ENCODE assay signal across 9 cellular contexts in genomic region chr10:132001238-132001977, GRCh38. TPM values are rescaled to one million over a fixed set of nuclear protein-coding genes. Genes with fewer than 3 reads are reported as not detected.
A peak's percentile ranks its signal among the peaks of the same experiment; 100 is the strongest.
DNase-seq lines count a peak whose midpoint lies in the region; ATAC-seq, FAIRE-seq and TF ChIP-seq lines count a peak whose summit lies in the region.
"Had no signal": no experiment of that assay in that cellular context is flagged by ENCODE, and none has a peak within 500 bp of the region (broad histone marks: within the 10 kb centered on the region; RNA-seq: fewer than 3 reads in every experiment).

No MANE protein-coding gene starts in this region.

- TF ChIP-seq CTCF in K562 (IDR thresholded peaks at IDR 0.05 in 2 of 3, conservative IDR thresholded peaks at IDR 0.05 in 1 of 3; ENCODE audit: insufficient read depth in 2 of 3, low read depth in 1 of 3, low read length in 3 of 3) (0 out of 6 replicates have a peak, but pooled peaks of 2 of the 3 experiments have one; percentile 7 to 9), parathyroid adenoma (IDR thresholded peaks at IDR 0.05) (no peak)

- H2AFZ ChIP-seq in K562 (ENCODE audit: low read depth, low read length): peak overlapping the region; percentile 89
- H2AFZ ChIP-seq in parathyroid adenoma: peak overlapping the region; percentile 66
- H2AFZ ChIP-seq: PC-9 had no signal

- TF ChIP-seq POLR2A in K562 (conservative IDR thresholded peaks at IDR 0.05) (peak; percentile 44; the same call in 1 of the 2 replicates), GM18505 (IDR thresholded peaks at IDR 0.05; ENCODE audit: borderline replicate concordance, extremely low read depth, insufficient read depth, insufficient read length) (no peak)

- H3K36me3 ChIP-seq in K562 (ENCODE audit: control insufficient read depth, insufficient read depth, low read length) (no peaks in the 10 kb centered on the region), parathyroid adenoma (ENCODE audit: control insufficient read depth, insufficient read depth, low read length) (no peaks in the 10 kb centered on the region)

- no peaks in the 10 kb centered on the region for H4K20me1 ChIP-seq in K562 (replicated peaks; ENCODE audit: control insufficient read depth, insufficient read depth, low read length)

- H3K9ac ChIP-seq in K562 (ENCODE audit: insufficient read depth in 1 of 2, low read depth in 2 of 2, low read length in 2 of 2): peak overlapping the region in 1 of 2 experiments; percentile 87; a peak in 1 of 4 replicates
- H3K9ac ChIP-seq in parathyroid adenoma: no peak overlapping the region

- DNase-seq in activated CD4-positive, CD25-positive, alpha-beta regulatory T cell (lab: John Stamatoyannopoulos, UW): no peak
- DNase-seq in NAMALWA (ENCODE audit: low spot score) (peak; percentile 80), K562 (ENCODE audit: extremely low read depth in 1 of 4, low spot score in 3 of 4) (peak in 3 of 4 experiments; percentile 24 to 64 (median 63))
- DNase-seq: PC-9 had no signal

- intact Hi-C loops in K562 (cut with micrococcal nuclease): no loop called here

- H3K4me2 ChIP-seq in K562 (ENCODE audit: insufficient read depth, low read length): peak overlapping the region; percentile 71
- no peak overlapping the region for H3K4me2 ChIP-seq in parathyroid adenoma (ENCODE audit: low read length)
- H3K4me2 ChIP-seq: PC-9 had no signal

- H3K79me2 ChIP-seq in K562 (ENCODE audit: control insufficient read depth, insufficient read depth, low read length) (no peaks in the 10 kb centered on the region), parathyroid adenoma (no peaks in the 10 kb centered on the region)

- WGBS in K562 (ENCODE audit: insufficient coverage, low coverage, missing lambda C conversion rate): 18% methylated on average over 14 of the region's 15 CpGs

- TF ChIP-seq RAD21 in K562 (CRISPR knock-in tag; conservative IDR thresholded peaks at IDR 0.05 in 1 of 2, IDR thresholded peaks at IDR 0.05 in 1 of 2): no peak

- no peak for TF ChIP-seq EP300 in K562 (IDR thresholded peaks at IDR 0.05; ENCODE audit: low read length)

- no peaks in the 10 kb centered on the region for H3K27me3 ChIP-seq in K562 (ENCODE audit: control insufficient read depth in 2 of 2, insufficient read depth in 2 of 2, low read length in 2 of 2)
- no peaks in the 10 kb centered on the region for H3K27me3 ChIP-seq in parathyroid adenoma (ENCODE audit: control insufficient read depth, insufficient read depth, low read length)

- H3K27ac ChIP-seq in K562 (ENCODE audit: extremely low read depth, low read depth, low read length) (peak overlapping the region; percentile 51; the same call in 1 of the 3 replicates), parathyroid adenoma (no peak overlapping the region)
- H3K27ac ChIP-seq: PC-9 had no signal

- H3K4me3 ChIP-seq in K562 (no peak overlapping the region), parathyroid adenoma (ENCODE audit: low read depth, low read length) (no peak overlapping the region)
- H3K4me3 ChIP-seq: PC-9 had no signal

- no TSS peak for BruUV-seq in K562 (replicated peaks; lab: Mats Ljungman, UMichigan)

- ATAC-seq in activated CD4-positive, CD25-positive, alpha-beta regulatory T cell treated with anti-CD3 and anti-CD28 coated beads, Interleukin-2, amount 50 U/mL, for 24 hours: peak; percentile 46 to 51
- ATAC-seq in K562 (peak; percentile 88), HG03442 (IDR thresholded peaks at IDR 0.05; ENCODE audit: unreplicated experiment) (no peak), HG03342 (IDR thresholded peaks at IDR 0.05; ENCODE audit: unreplicated experiment) (no peak), GM18505 (IDR thresholded peaks at IDR 0.05; ENCODE audit: unreplicated experiment) (no peak)

- POLR2A ChIA-PET in K562 (lab: Yijun Ruan, JAX): interaction anchor here (0.6 to 1.2 kb wide), 5 partner anchors 8 to 194 kb away, joined by 3 read pairs; no protein-coding TSS in a partner anchor

- in situ Hi-C loops in K562 (cut with MboI): no loop called here

- peaks cover 3% of the 10 kb centered on the region for H3K9me1 ChIP-seq in K562 (ENCODE audit: control insufficient read depth, insufficient read depth, low read length)

- CTCF ChIA-PET in K562 (lab: Yijun Ruan, JAX; ENCODE audit: low intra/inter-chr PET ratio): no interaction called here

- peak; percentile 88 for FAIRE-seq in K562 (lab: Jason Lieb, UNC)

- H3K4me1 ChIP-seq in K562 (replicated peaks in 1 of 2; ENCODE audit: control insufficient read depth in 2 of 2, insufficient read depth in 2 of 2, low read length in 2 of 2): peaks cover 20% of the 10 kb centered on the region in 2 experiments; a peak in 4 of 5 replicates
- peaks cover 3% of the 10 kb centered on the region for H3K4me1 ChIP-seq in parathyroid adenoma

- H3K9me3 ChIP-seq in K562 (replicated peaks; ENCODE audit: control insufficient read depth, insufficient read depth, low read depth, low read length) (peaks cover 2% of the 10 kb centered on the region; the same call in 1 of the 2 replicates), parathyroid adenoma (ENCODE audit: control insufficient read depth, low read length) (no peaks in the 10 kb centered on the region)

RNA-seq across cellular contexts. Expression of gene BNIP3, which starts 19.7 kb away (rescaled TPM):
- 61.4 and 70.7 TPM in 2 replicates for total RNA-seq in K562 (2011; cell fraction: chromatin; rRNA removed; ENCODE audit: low replicate concordance)
- total RNA-seq in K562 (2011; cell fraction: nucleolus; rRNA removed): 53.2 and 63.7 TPM in 2 replicates
- 62.1 and 64.4 TPM in 2 replicates for total RNA-seq in K562 (2011; cell fraction: nucleoplasm; rRNA removed)
- 76.1 and 83.0 TPM in 2 replicates for total RNA-seq in K562 (2014; rRNA removed)
- total RNA-seq in K562 (2014; rRNA removed; fragmentation: Illumina TruSeq; extraction: Trizol): 39.7 and 40.7 TPM in 2 replicates
- 25.0 and 25.9 TPM in 2 replicates for total RNA-seq in K562 (2015; rRNA removed; fragmentation: Illumina TruSeq; extraction: Trizol)
- 41.7 and 42.2 TPM in 2 replicates for total RNA-seq in K562 (2021)
- 119 and 124 TPM in 2 replicates for polyA plus RNA-seq in K562 (2011; rRNA removed)
- 114 and 117 TPM in 2 replicates for polyA plus RNA-seq in K562 (2011; cell fraction: cytosol; rRNA removed)
- 136 and 157 TPM in 2 replicates for polyA plus RNA-seq in K562 (2011; cell fraction: nucleus; rRNA removed)
- 28.7 and 29.5 TPM in 2 replicates for polyA plus RNA-seq in K562 (2012)
- 46.9 and 54.9 TPM in 2 replicates for polyA plus RNA-seq in K562 (2014; fragmentation: Illumina TruSeq; extraction: Trizol)
- 10 to 100 TPM in 1 of 2 experiments, 1 to 10 TPM in 1; 9.2 to 10.7 TPM for polyA plus RNA-seq in K562 (2014; fragmentation: Nextera tagmentation; extraction: Ambion mirVana)
- polyA plus RNA-seq in K562 (2014; rRNA removed): 68.9 and 75.9 TPM in 2 replicates
- 42.4 and 53.7 TPM in 2 replicates for polyA minus RNA-seq in K562 (2011; rRNA and poly(A)+ RNA removed)
- polyA minus RNA-seq in K562 (2011; cell fraction: cytosol; rRNA and poly(A)+ RNA removed): 32.0 and 69.4 TPM in 2 replicates
- 33.0 and 56.2 TPM in 2 replicates for polyA minus RNA-seq in K562 (2011; cell fraction: nucleus; rRNA and poly(A)+ RNA removed)

Comparison
In these comparisons a context has a peak if more than half of its experiments do, and no peak if none do; other contexts are left out.
1. ATAC-seq: peak in activated CD4-positive, CD25-positive, alpha-beta regulatory T cell treated with anti-CD3 and anti-CD28 coated beads, Interleukin-2, amount 50 U/mL, for 24 hours (2 of 2) and K562 (single experiment); none in HG03442 (single experiment), HG03342 (single experiment) and GM18505 (single experiment).
2. DNase-seq: peak in NAMALWA (single experiment) and K562 (3 of 4); none in activated CD4-positive, CD25-positive, alpha-beta regulatory T cell (0 of 4).